In the genomic region with DNA sequence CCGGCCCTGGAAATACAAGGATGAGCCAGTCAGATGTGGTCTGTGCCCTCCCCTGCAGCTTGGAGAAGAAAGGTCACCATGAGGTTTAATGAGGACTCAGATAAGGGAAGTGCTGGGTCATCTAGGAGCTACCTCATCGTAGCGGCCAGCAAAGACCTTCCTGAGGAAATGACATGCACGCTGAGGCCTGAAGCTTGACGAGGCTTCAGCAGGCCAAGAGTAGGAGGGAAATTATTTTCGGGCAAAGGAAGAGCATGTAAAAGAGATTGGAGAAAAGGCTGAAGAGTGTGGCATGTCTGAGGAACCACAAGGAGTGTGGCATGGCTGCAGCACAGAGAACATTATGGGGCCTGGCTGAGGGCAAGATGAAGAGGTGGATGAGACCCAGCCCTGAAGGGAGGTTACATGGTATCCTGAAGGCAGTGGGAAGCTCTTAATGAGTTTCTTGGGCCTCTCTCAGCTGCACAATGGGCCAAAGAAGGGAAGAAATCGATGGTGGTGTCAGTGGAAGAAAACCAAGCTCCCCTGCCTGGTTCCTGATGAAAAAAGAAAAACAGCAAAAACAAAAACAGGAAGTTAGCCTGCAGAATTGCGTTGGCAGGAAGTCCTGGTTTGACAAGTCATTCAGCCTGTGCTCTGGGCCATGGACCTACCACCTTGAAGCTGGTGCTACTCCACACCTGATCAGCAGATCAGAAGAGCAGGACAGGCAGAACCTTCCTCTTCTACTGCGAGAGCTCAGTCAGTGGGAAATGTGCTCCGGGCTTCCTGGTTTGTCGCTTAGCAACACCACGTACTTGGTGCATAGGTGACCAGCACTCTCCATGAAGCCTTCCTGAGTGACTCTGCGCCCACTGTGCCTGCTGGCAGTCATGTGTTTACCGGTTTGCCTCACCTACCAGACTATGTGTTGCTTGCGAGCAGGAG, we compare ENCODE assay signal across 8 cellular contexts.
DNase-seq lines count a peak whose midpoint lies in the region; ATAC-seq and TF ChIP-seq lines count a peak whose summit lies in the region.

No MANE protein-coding gene starts in this region.

- H3K36me3 ChIP-seq in breast epithelium: no peaks in the 10 kb centered on the region

- intact Hi-C loops in breast epithelium (cut with DNase I; ENCODE audit: low total_unique reads): no loop called here

- TF ChIP-seq POLR2A in breast epithelium (IDR thresholded peaks at IDR 0.05): no peak

- DNase-seq in NOMO-1 treated with dmso at 0.1 percent for 144 hours (lab: John Stamatoyannopoulos, UW; ENCODE audit: unreplicated experiment): peak; percentile 78
- peak; percentile 78 for DNase-seq in activated effector memory CD4-positive, alpha-beta T cell treated with anti-CD3 and anti-CD28 coated beads, Interleukin-2, amount 50 U/mL, for 16 hours
- peak; percentile 78 for DNase-seq in left kidney (ENCODE audit: low read depth, low spot score)
- DNase-seq in stimulated activated naive CD8-positive, alpha-beta T cell treated with anti-CD3 and anti-CD28 coated beads, Interleukin-15, Interleukin-2, amounts not matched to agents 100 U/mL and 50 U/mL, for 24 hours: peak; percentile 45
- no peak for DNase-seq in breast epithelium (ENCODE audit: low spot score in 2 of 2)

- ATAC-seq in GM18519 (IDR thresholded peaks at IDR 0.05; ENCODE audit: low FRiP score, unreplicated experiment) (peak; percentile 78), HG02870 (IDR thresholded peaks at IDR 0.05; ENCODE audit: unreplicated experiment) (peak; percentile 71), HG02840 (IDR thresholded peaks at IDR 0.05; ENCODE audit: low FRiP score, unreplicated experiment) (no peak)
- ATAC-seq in stimulated activated naive CD8-positive, alpha-beta T cell treated with anti-CD3 and anti-CD28 coated beads, Interleukin-15, Interleukin-2, amounts not matched to agents 100 U/mL and 50 U/mL, for 24 hours: peak; percentile 81

- no peaks in the 10 kb centered on the region for H3K9me3 ChIP-seq in breast epithelium

- H3K27ac ChIP-seq in breast epithelium: peak overlapping the region in 1 of 2 donors; percentile 10

- H3K4me3 ChIP-seq in breast epithelium: no peak overlapping the region

- no peaks in the 10 kb centered on the region for H3K27me3 ChIP-seq in breast epithelium

- no peaks in the 10 kb centered on the region for H3K4me1 ChIP-seq in breast epithelium

- TF ChIP-seq CTCF in breast epithelium (IDR thresholded peaks at IDR 0.05): no peak

Comparison
In these comparisons a context has a peak if more than half of its experiments do, and no peak if none do; other contexts are left out.
1. DNase-seq: peak in NOMO-1 treated with dmso at 0.1 percent for 144 hours (single experiment), activated effector memory CD4-positive, alpha-beta T cell treated with anti-CD3 and anti-CD28 coated beads, Interleukin-2, amount 50 U/mL, for 16 hours (single experiment), left kidney (single experiment) and stimulated activated naive CD8-positive, alpha-beta T cell treated with anti-CD3 and anti-CD28 coated beads, Interleukin-15, Interleukin-2, amounts not matched to agents 100 U/mL and 50 U/mL, for 24 hours (single experiment); none in breast epithelium (0 of 2).